In genomic region chr7:137001041-137001440, GRCh38 we compare ENCODE assay signal across 1 cellular context.
TF ChIP-seq lines count a peak whose summit lies in the region.

No MANE protein-coding gene starts in this region.

TF ChIP-seq in GM23338, 12 proteins besides CTCF, POLR2A, EP300 and RAD21 (continued from another document):
- TF ChIP-seq ZNF462 (CRISPR knock-in tag; IDR thresholded peaks at IDR 0.05), result no peak
- no peak for TF ChIP-seq ZNF331 (CRISPR knock-in tag; IDR thresholded peaks at IDR 0.05; ENCODE audit: low read depth)
- no peak for TF ChIP-seq POLR2AphosphoS5 (IDR thresholded peaks at IDR 0.05; ENCODE audit: low read depth)
